12 cellular contexts compared by ENCODE assay signal in genomic region chr11:17267576-17267975, GRCh38. TPM values are rescaled to one million over a fixed set of nuclear protein-coding genes. Genes with fewer than 3 reads are reported as not detected.
DNase-seq lines count a peak whose midpoint lies in the region; ATAC-seq, FAIRE-seq and TF ChIP-seq lines count a peak whose summit lies in the region.
"Had no signal": no experiment of that assay in that cellular context is flagged by ENCODE, and none has a peak within 500 bp of the region (broad histone marks: within the 10 kb centered on the region; RNA-seq: fewer than 3 reads in every experiment).

No MANE protein-coding gene starts in this region.

- DNase-seq in 8988T = peak; percentile 71
- peak; percentile 44 for DNase-seq in GM03348 (ENCODE audit: low spot score)
- DNase-seq in RCC 7860 (ENCODE audit: low spot score) = peak; percentile 93
- peak; percentile 64 for DNase-seq in fibroblast of pulmonary artery (ENCODE audit: low read depth)
- DNase-seq in NCI-H345 (lab: John Stamatoyannopoulos, UW) = no peak
- no peak for DNase-seq in NCI-H1694 (lab: John Stamatoyannopoulos, UW)
- no peak for DNase-seq in Right ventricle myocardium inferior (ENCODE audit: missing footprints)
- DNase-seq in SHP77 (lab: John Stamatoyannopoulos, UW) = no peak
- DNase-seq: activated CD4-positive, alpha-beta T cell treated with anti-CD3 and anti-CD28 coated beads for 1 hour; CD4-positive, CD25-positive, alpha-beta regulatory T cell; NCI-H1417; retina had no signal

- intact Hi-C loops in Right ventricle myocardium inferior (cut with DNase I) = no loop called here

- no peak for ATAC-seq in Right ventricle myocardium inferior

- no peak overlapping the region for H3K4me3 ChIP-seq in fibroblast of pulmonary artery (replicated peaks; ENCODE audit: low read depth, low read length)

- FAIRE-seq in RCC 7860 (lab: Jason Lieb, UNC) = peak; percentile 82

- no peak for TF ChIP-seq CTCF in fibroblast of pulmonary artery (IDR thresholded peaks at IDR 0.05; ENCODE audit: low read length, missing control alignments)

RNA-seq across cellular contexts. Expression of gene NUCB2, which starts 9.0 kb away (rescaled TPM):
- 111 TPM for total RNA-seq in Right ventricle myocardium inferior

RNA-seq across cellular contexts. Expression of gene PIK3C2A, which starts 59.8 kb away (rescaled TPM):
- total RNA-seq in Right ventricle myocardium inferior = 29.9 TPM

Comparison
In these comparisons a context has a peak if more than half of its experiments do, and no peak if none do; other contexts are left out.
1. DNase-seq: peak in 8988T (single experiment), GM03348 (single experiment), RCC 7860 (single experiment) and fibroblast of pulmonary artery (single experiment); none in NCI-H345 (single experiment), NCI-H1694 (single experiment), Right ventricle myocardium inferior (single experiment) and SHP77 (0 of 2).